In the genomic region with DNA sequence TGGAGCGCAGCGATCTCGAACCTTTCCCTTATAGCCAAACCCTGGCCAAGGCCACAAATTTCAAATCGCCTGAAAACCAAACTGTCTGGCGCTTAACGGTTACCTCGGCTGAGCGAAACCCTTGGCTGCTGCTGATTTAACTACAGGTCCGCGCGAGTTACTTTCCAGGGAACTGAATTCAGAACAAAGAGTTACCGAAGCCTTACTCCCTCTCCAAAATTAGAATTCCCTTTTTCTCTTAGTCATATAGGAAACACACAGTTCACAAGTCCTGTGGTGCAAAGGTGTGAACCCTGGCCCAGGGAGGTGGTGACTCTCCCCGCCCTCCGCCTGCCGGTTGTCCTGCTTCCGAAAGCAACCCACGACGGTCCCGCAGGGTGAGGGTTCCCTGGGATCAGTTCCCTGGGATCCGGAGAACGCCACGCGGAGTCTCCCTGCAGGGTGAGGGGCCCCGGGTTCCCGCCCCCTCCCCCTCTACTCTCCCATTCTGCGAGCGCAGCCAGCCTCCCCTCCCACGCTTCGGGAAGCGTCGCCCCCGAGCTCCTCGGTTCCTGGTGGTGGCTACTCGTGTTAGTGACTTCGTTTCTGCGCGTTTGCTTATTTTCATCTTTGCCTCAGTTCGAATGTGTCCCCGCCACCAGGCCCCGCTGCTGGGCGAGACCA, we compare ENCODE assay signal across 8 cellular contexts. TPM values are rescaled to one million over a fixed set of nuclear protein-coding genes. Genes with fewer than 3 reads are reported as not detected.
DNase-seq lines count a peak whose midpoint lies in the region; ATAC-seq and TF ChIP-seq lines count a peak whose summit lies in the region.

No MANE protein-coding gene starts in this region.

- peak overlapping the region; percentile 6 for H3K4me3 ChIP-seq in lung

- H3K9me3 ChIP-seq in lung (ENCODE audit: control insufficient read depth in 2 of 2, insufficient read depth in 1 of 2, low read length in 1 of 2): peaks cover 0 to 11% of the 10 kb centered on the region in 2 donors

- peaks cover 4% of the 10 kb centered on the region for H3K27me3 ChIP-seq in lung (ENCODE audit: control insufficient read depth, insufficient read depth)

- WGBS in lung, 2 donors: 2 to 3% methylated on average over 37 to 41 of the region's 41 CpGs

- peaks cover 0 to 27% of the 10 kb centered on the region in 2 donors for H3K4me1 ChIP-seq in lung (ENCODE audit: control insufficient read depth in 2 of 2, insufficient read depth in 2 of 2, low read length in 2 of 2)

- DNase-seq in NCI-H345 treated with DMSO at 0.1 percent for 48 hours (lab: John Stamatoyannopoulos, UW; ENCODE audit: unreplicated experiment): peak; percentile 8
- DNase-seq in NCI-H345 (lab: John Stamatoyannopoulos, UW): no peak
- DNase-seq in NCI-H1105 (lab: John Stamatoyannopoulos, UW): peak; percentile 29
- no peak for DNase-seq in central memory CD8-positive, alpha-beta T cell (ENCODE audit: low spot score in 2 of 2)
- no peak for DNase-seq in lung (ENCODE audit: low spot score)
- DNase-seq in type B pancreatic cell (ENCODE audit: extremely low spot score, unreplicated experiment): no peak
- DNase-seq in UCSD-AML1 (lab: John Stamatoyannopoulos, UW; ENCODE audit: unreplicated experiment): no peak

- H3K27ac ChIP-seq in lung (ENCODE audit: low read depth in 1 of 2, low read length in 1 of 2): no peak overlapping the region

- peak; percentile 34 for ATAC-seq in central memory CD8-positive, alpha-beta T cell (replicated peaks; ENCODE audit: extremely low read depth, poor library complexity, severe bottlenecking)
- ATAC-seq in lung (ENCODE audit: insufficient read depth, low FRiP score): no peak
- ATAC-seq in HG02852 (IDR thresholded peaks at IDR 0.05; ENCODE audit: unreplicated experiment): no peak

- H3K9me3 Mint-ChIP-seq in central memory CD8-positive, alpha-beta T cell: no peaks in the 10 kb centered on the region
- no peaks in the 10 kb centered on the region for H3K9me3 Mint-ChIP-seq in type B pancreatic cell

- H3K36me3 ChIP-seq in lung (ENCODE audit: control insufficient read depth in 2 of 2, insufficient read depth in 2 of 2, low read length in 2 of 2): peaks cover 0 to 3% of the 10 kb centered on the region in 2 donors

- H3K4me3 Mint-ChIP-seq in central memory CD8-positive, alpha-beta T cell: peak overlapping the region; percentile 82
- peak overlapping the region; percentile 86 for H3K4me3 Mint-ChIP-seq in type B pancreatic cell

- TF ChIP-seq CTCF in lung (IDR thresholded peaks at IDR 0.05; ENCODE audit: control extremely low read depth, extremely low read depth): no peak
- no peak for TF ChIP-seq CTCF in type B pancreatic cell (conservative IDR thresholded peaks at IDR 0.05)

- H3K36me3 Mint-ChIP-seq in central memory CD8-positive, alpha-beta T cell (ENCODE audit: insufficient read depth): peaks cover 8% of the 10 kb centered on the region
- peaks cover 10% of the 10 kb centered on the region for H3K36me3 Mint-ChIP-seq in type B pancreatic cell

- H3K4me1 Mint-ChIP-seq in central memory CD8-positive, alpha-beta T cell: peaks cover 32% of the 10 kb centered on the region
- peaks cover 6% of the 10 kb centered on the region for H3K4me1 Mint-ChIP-seq in type B pancreatic cell (ENCODE audit: unreplicated experiment)

- no peak overlapping the region for H3K27ac Mint-ChIP-seq in central memory CD8-positive, alpha-beta T cell (ENCODE audit: low read depth)
- no peak overlapping the region for H3K27ac Mint-ChIP-seq in type B pancreatic cell

- H3K27me3 Mint-ChIP-seq in central memory CD8-positive, alpha-beta T cell: peaks cover 69% of the 10 kb centered on the region
- H3K27me3 Mint-ChIP-seq in type B pancreatic cell: peaks cover 59% of the 10 kb centered on the region

RNA-seq across cellular contexts. Expression of a gene that starts 1.1 kb away (rescaled TPM):
- total RNA-seq in lung: under 1 TPM; 0.09 to 0.54 TPM
- under 1 TPM in 1 of 2 donors, not detected in 1; 0.03 TPM for polyA plus RNA-seq in lung
- total RNA-seq in type B pancreatic cell (ENCODE audit: low replicate concordance): 0.41 and 0.50 TPM in 2 replicates

Comparison
In these comparisons a context has a peak if more than half of its experiments do, and no peak if none do; other contexts are left out.
1. DNase-seq: peak in NCI-H345 treated with DMSO at 0.1 percent for 48 hours (single experiment) and NCI-H1105 (single experiment); none in NCI-H345 (single experiment), central memory CD8-positive, alpha-beta T cell (0 of 2), lung (single experiment), type B pancreatic cell (single experiment) and UCSD-AML1 (single experiment).